Comparison of ENCODE assay signal across 24 cellular contexts in genomic region chr20:33984320-33984719, GRCh38.
"Had no signal": no experiment of that assay in that cellular context is flagged by ENCODE, and none has a peak within 500 bp of the region (broad histone marks: within the 10 kb centered on the region; RNA-seq: fewer than 3 reads in every experiment).

No MANE protein-coding gene starts in this region.

- H3K9me3 ChIP-seq: left lung, lower lobe of right lung, ovary, right atrium auricular region, stomach, testis, thyroid gland, transverse colon, upper lobe of left lung, vagina had no signal

- H3K4me1 ChIP-seq: left lung, lower lobe of right lung, right atrium auricular region, stomach, testis, thyroid gland, upper lobe of left lung, vagina had no signal

- DNase-seq: hippocampal formation; kidney; left colon; left lung; lower lobe of right lung; mesendoderm; naive B cell; natural killer cell; ovary; stimulated activated CD4-positive, alpha-beta T cell treated with anti-CD3 and anti-CD28 coated beads, Interleukin-12 subunit alpha, Interleukin-12 subunit beta, amount 100 ng/mL, for 4 hours; stimulated activated CD4-positive, alpha-beta T cell treated with anti-CD3 and anti-CD28 coated beads, Interleukin-15, amount 100 ng/mL, for 24 hours; stimulated activated CD4-positive, alpha-beta T cell treated with anti-CD3 and anti-CD28 coated beads, Interleukin-2, amount 100 ng/mL, for 24 hours; stimulated activated CD4-positive, alpha-beta T cell treated with anti-CD3 and anti-CD28 coated beads, Interleukin-4, amount 100 ng/mL, for 1 hour; stimulated activated naive B cell treated with anti-CD40 and anti-IgM and Interleukin-4, amounts not matched to agents 10 μg/mL and 1 μg/mL and 100 μg/mL, for 72 hours; stimulated activated naive CD8-positive, alpha-beta T cell treated with anti-CD3 and anti-CD28 coated beads, Interleukin-15, Interleukin-2, amounts not matched to agents 100 U/mL and 50 U/mL, for 24 hours; stomach; testis; thyroid gland; transverse colon; upper lobe of left lung had no signal

- FAIRE-seq: kidney had no signal

- H3K27me3 ChIP-seq: left lung, ovary, right atrium auricular region, stomach, testis, thyroid gland, transverse colon, upper lobe of left lung, vagina had no signal

- H3K27ac ChIP-seq: left lung, lower lobe of right lung, ovary, right atrium auricular region, skin epidermis, stomach, testis, thyroid gland, transverse colon, upper lobe of left lung, vagina had no signal

- H3K36me3 ChIP-seq: left lung, lower lobe of right lung, ovary, right atrium auricular region, stomach, thyroid gland, transverse colon, upper lobe of left lung, vagina had no signal

- H3K4me3 ChIP-seq: left lung, lower lobe of right lung, ovary, right atrium auricular region, skin epidermis, stomach, testis, thyroid gland, transverse colon, upper lobe of left lung, vagina had no signal

- ATAC-seq: left colon; left lung; lower lobe of right lung; natural killer cell; sciatic nerve; stimulated activated naive B cell treated with anti-CD40 and anti-IgM and Interleukin-4, amounts not matched to agents 10 μg/mL and 1 μg/mL and 100 μg/mL, for 72 hours; stimulated activated naive CD8-positive, alpha-beta T cell treated with anti-CD3 and anti-CD28 coated beads, Interleukin-15, Interleukin-2, amounts not matched to agents 100 U/mL and 50 U/mL, for 24 hours had no signal
